In genomic region chr5:66061320-66061719, GRCh38 we compare ENCODE assay signal across 5 cellular contexts.
DNase-seq lines count a peak whose midpoint lies in the region; ATAC-seq, FAIRE-seq and TF ChIP-seq lines count a peak whose summit lies in the region.
"Not testable (repeated sequence)": the region's sequence is repeated elsewhere in the genome, so short reads cannot be mapped to it uniquely, and the experiment has no call there.

No MANE protein-coding gene starts in this region.

- not testable (repeated sequence) for H3K27me3 Mint-ChIP-seq in CD4-positive, alpha-beta T cell; activated T-helper 17 cell treated with anti-CD3 and anti-CD28 coated beads, Interleukin-2, amount 50 U/mL, for 72 hours; endothelial cell (ENCODE audit: unreplicated experiment); natural killer cell (ENCODE audit: low read depth in 2 of 2)

- H3K27me3 ChIP-seq in CD4-positive, alpha-beta T cell (ENCODE audit: control insufficient read depth, insufficient read depth, low read length); K562 (ENCODE audit: control insufficient read depth in 2 of 2, insufficient read depth in 2 of 2, low read length in 2 of 2): not testable (repeated sequence)

- H3K79me2 ChIP-seq in K562 (ENCODE audit: control insufficient read depth, insufficient read depth, low read length): peaks cover 20% of the 10 kb centered on the region

- not testable (repeated sequence) for H3K4me3 Mint-ChIP-seq in CD4-positive, alpha-beta T cell; activated T-helper 17 cell treated with anti-CD3 and anti-CD28 coated beads, Interleukin-2, amount 50 U/mL, for 72 hours; natural killer cell
- peak overlapping the region; percentile 58 for H3K4me3 Mint-ChIP-seq in endothelial cell (ENCODE audit: unreplicated experiment)

- H3K9ac ChIP-seq in K562 (ENCODE audit: insufficient read depth in 1 of 2, low read depth in 2 of 2, low read length in 2 of 2): not testable (repeated sequence)

- not testable (repeated sequence) for DNase-seq in CD4-positive, alpha-beta T cell; K562 (ENCODE audit: extremely low read depth in 1 of 4, low spot score in 3 of 4); endothelial cell (ENCODE audit: low spot score); natural killer cell

- not testable (repeated sequence) for ATAC-seq in CD4-positive, alpha-beta T cell (ENCODE audit: poor library complexity); activated T-helper 17 cell treated with anti-CD3 and anti-CD28 coated beads, Interleukin-2, amount 50 U/mL, for 72 hours (replicated peaks); K562; natural killer cell

- not testable (repeated sequence) for H3K9me3 ChIP-seq in CD4-positive, alpha-beta T cell (ENCODE audit: control insufficient read depth, low read length); K562 (replicated peaks; ENCODE audit: control insufficient read depth, insufficient read depth, low read depth, low read length)

- H3K27ac Mint-ChIP-seq in CD4-positive, alpha-beta T cell: peak overlapping the region; percentile 39
- peak overlapping the region; percentile 46 for H3K27ac Mint-ChIP-seq in activated T-helper 17 cell treated with anti-CD3 and anti-CD28 coated beads, Interleukin-2, amount 50 U/mL, for 72 hours
- H3K27ac Mint-ChIP-seq in endothelial cell (ENCODE audit: unreplicated experiment): not testable (repeated sequence)
- H3K27ac Mint-ChIP-seq in natural killer cell: peak overlapping the region; percentile 10 to 43

- not testable (repeated sequence) for H3K4me1 ChIP-seq in K562 (replicated peaks in 1 of 2; ENCODE audit: control insufficient read depth in 2 of 2, insufficient read depth in 2 of 2, low read length in 2 of 2)

- H3K4me2 ChIP-seq in K562 (ENCODE audit: insufficient read depth, low read length): not testable (repeated sequence)

- in situ Hi-C loops in K562 (cut with MboI): not testable (repeated sequence)

- CTCF ChIA-PET in CD4-positive, alpha-beta T cell (lab: Charles Lee); K562 (lab: Yijun Ruan, JAX; ENCODE audit: low intra/inter-chr PET ratio): not testable (repeated sequence)

- not testable (repeated sequence) for H3K9me3 Mint-ChIP-seq in CD4-positive, alpha-beta T cell; activated T-helper 17 cell treated with anti-CD3 and anti-CD28 coated beads, Interleukin-2, amount 50 U/mL, for 72 hours; endothelial cell (ENCODE audit: unreplicated experiment); natural killer cell

- not testable (repeated sequence) for TF ChIP-seq EP300 in K562 (IDR thresholded peaks at IDR 0.05; ENCODE audit: low read length)

- BruUV-seq in K562 (replicated peaks; lab: Mats Ljungman, UMichigan): not testable (repeated sequence)

- H3K4me1 Mint-ChIP-seq in CD4-positive, alpha-beta T cell (ENCODE audit: low read depth): peaks cover 65% of the 10 kb centered on the region
- peaks cover 12% of the 10 kb centered on the region for H3K4me1 Mint-ChIP-seq in activated T-helper 17 cell treated with anti-CD3 and anti-CD28 coated beads, Interleukin-2, amount 50 U/mL, for 72 hours
- H3K4me1 Mint-ChIP-seq in endothelial cell (ENCODE audit: unreplicated experiment): not testable (repeated sequence)
- H3K4me1 Mint-ChIP-seq in natural killer cell: peaks cover 62% of the 10 kb centered on the region in 2 donors

- H3K27ac ChIP-seq in CD4-positive, alpha-beta T cell (ENCODE audit: low read depth, low read length); K562 (ENCODE audit: extremely low read depth, low read depth, low read length): not testable (repeated sequence)

- TF ChIP-seq CTCF in CD4-positive, alpha-beta T cell (IDR thresholded peaks at IDR 0.05); K562 (IDR thresholded peaks at IDR 0.05 in 2 of 3, conservative IDR thresholded peaks at IDR 0.05 in 1 of 3; ENCODE audit: insufficient read depth in 2 of 3, low read depth in 1 of 3, low read length in 3 of 3); endothelial cell (IDR thresholded peaks at IDR 0.05; ENCODE audit: unreplicated experiment); natural killer cell (IDR thresholded peaks at IDR 0.05): not testable (repeated sequence)

- peaks cover 83% of the 10 kb centered on the region for H3K36me3 Mint-ChIP-seq in CD4-positive, alpha-beta T cell (ENCODE audit: low read depth)
- peaks cover 55% of the 10 kb centered on the region for H3K36me3 Mint-ChIP-seq in activated T-helper 17 cell treated with anti-CD3 and anti-CD28 coated beads, Interleukin-2, amount 50 U/mL, for 72 hours (ENCODE audit: low read depth)
- H3K36me3 Mint-ChIP-seq in endothelial cell (ENCODE audit: low read depth, unreplicated experiment): peaks cover 51% of the 10 kb centered on the region
- H3K36me3 Mint-ChIP-seq in natural killer cell: not testable (repeated sequence)

- H2AFZ ChIP-seq in K562 (ENCODE audit: low read depth, low read length): not testable (repeated sequence)

- H3K4me3 ChIP-seq in K562: not testable (repeated sequence)

- POLR2A ChIA-PET in CD4-positive, alpha-beta T cell (lab: Charles Lee); K562 (lab: Yijun Ruan, JAX): not testable (repeated sequence)

- not testable (repeated sequence) for H3K36me3 ChIP-seq in K562 (ENCODE audit: control insufficient read depth, insufficient read depth, low read length)

- FAIRE-seq in K562 (lab: Jason Lieb, UNC): not testable (repeated sequence)

- not testable (repeated sequence) for H3K9me1 ChIP-seq in K562 (ENCODE audit: control insufficient read depth, insufficient read depth, low read length)

- WGBS in K562 (ENCODE audit: insufficient coverage, low coverage, missing lambda C conversion rate): 82% methylated on average over 2 of the region's 3 CpGs

- TF ChIP-seq RAD21 in K562 (CRISPR knock-in tag; conservative IDR thresholded peaks at IDR 0.05 in 1 of 2, IDR thresholded peaks at IDR 0.05 in 1 of 2): not testable (repeated sequence)

- H4K20me1 ChIP-seq in K562 (replicated peaks; ENCODE audit: control insufficient read depth, insufficient read depth, low read length): not testable (repeated sequence)

- intact Hi-C loops in CD4-positive, alpha-beta T cell (cut with DNase I, micrococcal nuclease); K562 (cut with micrococcal nuclease); natural killer cell (cut with micrococcal nuclease): not testable (repeated sequence)

- not testable (repeated sequence) for TF ChIP-seq POLR2A in K562 (conservative IDR thresholded peaks at IDR 0.05)

TF ChIP-seq in K562, 482 proteins besides CTCF, POLR2A, EP300 and RAD21:
- TF ChIP-seq ZNF354B (CRISPR knock-in tag; IDR thresholded peaks at IDR 0.05): peak; percentile 84
- peak; percentile 97 for TF ChIP-seq ZNF507 (tag; conservative IDR thresholded peaks at IDR 0.05)
